ENCODE assay signal across 8 cellular contexts in the genomic region with DNA sequence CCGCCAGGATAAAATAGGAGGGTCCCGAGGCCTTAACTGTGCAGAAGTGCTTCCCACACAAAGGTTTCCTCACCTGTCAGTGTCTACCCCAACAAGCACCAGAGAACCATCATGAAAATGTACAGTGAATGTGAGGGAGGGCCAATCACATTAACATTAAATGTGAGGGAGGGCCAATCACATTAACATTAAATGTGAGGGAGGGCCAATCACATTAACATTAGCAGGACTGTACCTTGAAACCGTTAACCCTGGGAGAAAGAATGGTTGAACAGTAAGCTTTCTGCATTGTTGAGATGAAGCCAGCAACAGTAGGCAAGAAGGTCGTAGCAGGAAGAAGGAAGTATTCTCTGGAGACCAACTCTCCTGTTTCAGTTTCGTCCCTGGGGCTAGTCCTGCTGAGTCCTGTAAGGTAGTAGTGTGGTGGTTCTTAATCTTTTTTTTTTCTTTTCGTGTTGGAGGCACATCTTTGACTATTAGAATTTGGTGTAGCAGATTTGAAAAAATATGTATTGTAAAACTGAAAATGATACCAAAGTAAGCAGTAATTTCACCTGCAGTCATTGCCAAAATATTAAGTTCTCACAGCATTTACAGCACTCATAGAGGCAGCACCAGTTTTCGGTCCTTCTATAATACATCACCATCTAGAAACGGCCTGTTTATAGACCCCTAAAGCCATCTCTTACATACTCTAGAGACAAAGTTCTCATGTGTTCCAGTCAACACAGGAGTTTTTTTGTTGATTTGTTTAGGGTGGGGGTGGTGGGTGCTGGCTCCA.
DNase-seq lines count a peak whose midpoint lies in the region; ATAC-seq and TF ChIP-seq lines count a peak whose summit lies in the region.

No MANE protein-coding gene starts in this region.

- H3K36me3 Mint-ChIP-seq in IgD-negative memory B cell = peaks cover 4% of the 10 kb centered on the region

- no peak for TF ChIP-seq CTCF in colonic mucosa (IDR thresholded peaks at IDR 0.05)

- H3K4me3 Mint-ChIP-seq in IgD-negative memory B cell = peak overlapping the region; percentile 1 to 84 (median 76)

- peak; percentile 52 for DNase-seq in colonic mucosa
- no peak for DNase-seq in posterior vena cava (ENCODE audit: low spot score)
- no peak for DNase-seq in NCI-H748 (lab: John Stamatoyannopoulos, UW; ENCODE audit: unreplicated experiment)
- no peak for DNase-seq in activated CD8-positive, alpha-beta memory T cell treated with anti-CD3 and anti-CD28 coated beads, Interleukin-2, amount 50 U/mL, for 48 hours
- DNase-seq in cortex of kidney (lab: John Stamatoyannopoulos, UW) = no peak

- peaks cover 11 to 24% (median 18%) of the 10 kb centered on the region in 3 donors for H3K4me1 Mint-ChIP-seq in IgD-negative memory B cell

- no peaks in the 10 kb centered on the region for H3K9me3 ChIP-seq in colonic mucosa

- no peaks in the 10 kb centered on the region for H3K4me1 ChIP-seq in colonic mucosa

- peaks cover 2% of the 10 kb centered on the region for H3K27me3 Mint-ChIP-seq in IgD-negative memory B cell

- H3K27ac Mint-ChIP-seq in IgD-negative memory B cell = peak overlapping the region in 2 of 3 donors; percentile 83 to 86

- no peaks in the 10 kb centered on the region for H3K27me3 ChIP-seq in colonic mucosa

- H3K9ac ChIP-seq in colonic mucosa (ENCODE audit: low read depth in 2 of 2, low read length in 2 of 2) = no peak overlapping the region

- no peaks in the 10 kb centered on the region for H3K36me3 ChIP-seq in colonic mucosa

- H3K9me3 Mint-ChIP-seq in IgD-negative memory B cell = peaks cover 0 to 4% (median 0%) of the 10 kb centered on the region in 3 donors

- ATAC-seq in GM18519 (IDR thresholded peaks at IDR 0.05; ENCODE audit: low FRiP score, unreplicated experiment) (peak; percentile 99), GM21526 (IDR thresholded peaks at IDR 0.05; ENCODE audit: low FRiP score, unreplicated experiment) (peak; percentile 99)

- peak overlapping the region; percentile 29 for H3K27ac ChIP-seq in colonic mucosa

- no peak overlapping the region for H3K4me3 ChIP-seq in colonic mucosa

- intact Hi-C loops in colonic mucosa (cut with DNase I) = no loop called here
- intact Hi-C loops in posterior vena cava (cut with DNase I) = no loop called here
